ENCODE assay signal across 8 cellular contexts in the genomic region with DNA sequence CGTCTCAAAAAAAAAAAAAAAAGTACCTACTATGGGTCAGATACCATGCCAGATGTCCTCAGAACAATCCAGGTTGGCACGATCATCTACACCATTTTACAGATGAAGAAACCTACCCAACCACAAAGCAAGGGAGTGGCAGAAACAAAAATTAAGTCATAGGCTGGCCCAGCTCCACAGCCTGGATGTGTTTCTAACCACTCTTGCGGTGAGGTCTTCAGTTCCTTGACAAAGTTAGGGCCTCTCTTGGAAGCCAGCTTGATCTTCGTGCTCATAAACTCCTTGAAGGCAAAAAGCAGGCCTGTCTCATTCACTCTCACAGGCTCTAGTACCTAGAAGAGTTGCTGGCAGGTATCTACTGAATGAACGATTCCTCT. TPM values are rescaled to one million over a fixed set of nuclear protein-coding genes. Genes with fewer than 3 reads are reported as not detected.
DNase-seq lines count a peak whose midpoint lies in the region; ATAC-seq and TF ChIP-seq lines count a peak whose summit lies in the region.

No MANE protein-coding gene starts in this region.

- H3K4me3 ChIP-seq in right cardiac atrium (ENCODE audit: low read length), result no peak overlapping the region
- no peak overlapping the region for H3K4me3 ChIP-seq in uterus

- TF ChIP-seq POLR2A in uterus (IDR thresholded peaks at IDR 0.05), result no peak

- H3T11ph ChIP-seq in H9 (ENCODE audit: low read length), result no peak overlapping the region

- 64% methylated on average over 5 of the region's 5 CpGs for WGBS in right cardiac atrium
- no CpG with 5 or more reads among the region's 5 CpGs for WGBS in H9 (ENCODE audit: extremely low coverage, insufficient read length, low lambda C conversion rate)

- H3K79me1 ChIP-seq in H9 (ENCODE audit: insufficient read depth, low read depth, low read length, poor library complexity, severe bottlenecking), result peaks cover 15% of the 10 kb centered on the region

- no peaks in the 10 kb centered on the region for H4K20me1 ChIP-seq in H9 (ENCODE audit: control insufficient read depth, insufficient read depth, insufficient read length)

- no peak overlapping the region for H2BK20ac ChIP-seq in H9 (ENCODE audit: low read depth, low read length, poor library complexity, severe bottlenecking)

- H3K4me3 Mint-ChIP-seq in activated naive CD4-positive, alpha-beta T cell treated with anti-CD3 and anti-CD28 coated beads for 36 hours, result no peak overlapping the region
- H3K4me3 Mint-ChIP-seq in activated CD8-positive, alpha-beta T cell treated with anti-CD3 and anti-CD28 coated beads, Interleukin-2, amount 10 ng/mL, durations not matched to agents 7 days and 5 days, result peak overlapping the region; percentile 18
- no peak overlapping the region for H3K4me3 Mint-ChIP-seq in H9

- H3K36me3 Mint-ChIP-seq in activated naive CD4-positive, alpha-beta T cell treated with anti-CD3 and anti-CD28 coated beads, Interleukin-2, amount 50 U/mL, for 72 hours, result peaks cover 9 to 11% of the 10 kb centered on the region in 2 donors
- H3K36me3 Mint-ChIP-seq in activated naive CD4-positive, alpha-beta T cell treated with anti-CD3 and anti-CD28 coated beads for 36 hours (ENCODE audit: low read depth), result peaks cover 9% of the 10 kb centered on the region
- peaks cover 30% of the 10 kb centered on the region for H3K36me3 Mint-ChIP-seq in activated CD8-positive, alpha-beta T cell treated with anti-CD3 and anti-CD28 coated beads, Interleukin-2, amount 10 ng/mL, durations not matched to agents 7 days and 5 days (ENCODE audit: low read depth)
- H3K36me3 Mint-ChIP-seq in H9 (ENCODE audit: insufficient read depth in 1 of 3, low read depth in 3 of 3), result peaks cover 11 to 40% (median 35%) of the 10 kb centered on the region in 3 experiments; a peak in 6 of 7 replicates

- no peak overlapping the region for H4K8ac ChIP-seq in H9 (replicated peaks; ENCODE audit: insufficient read length, low read depth, low read length)

- no peak overlapping the region for H4K5ac ChIP-seq in H9 (ENCODE audit: insufficient read length, low read depth, low read length)

- H4K91ac ChIP-seq in H9 (ENCODE audit: insufficient read length, low read depth, low read length), result no peak overlapping the region

- peaks cover 46% of the 10 kb centered on the region; the same call in 1 of the 2 replicates for H3K79me2 ChIP-seq in H9 (ENCODE audit: insufficient read depth, low read length)

- no peak overlapping the region for H3K9ac ChIP-seq in H9 (ENCODE audit: extremely low read depth, insufficient read length, low read length)

- H2AFZ ChIP-seq in H9 (ENCODE audit: low read length), result no peak overlapping the region

- intact Hi-C loops in activated naive CD4-positive, alpha-beta T cell treated with anti-CD3 and anti-CD28 coated beads for 36 hours (cut with micrococcal nuclease), result loop anchor here (1.0 to 2.0 kb wide), 3 partner anchors 51 to 149 kb away; a partner anchor contains a TSS
- intact Hi-C loops in right cardiac atrium (cut with DNase I), result no loop called here
- intact Hi-C loops in uterus (cut with DNase I; ENCODE audit: low total_unique reads), result no loop called here

- no peak overlapping the region for H2BK12ac ChIP-seq in H9 (ENCODE audit: insufficient read length, low read depth, low read length)

- H2BK120ac ChIP-seq in H9 (ENCODE audit: low read depth, low read length, poor library complexity, severe bottlenecking), result no peak overlapping the region

- ATAC-seq in activated naive CD4-positive, alpha-beta T cell treated with anti-CD3 and anti-CD28 coated beads, Interleukin-2, amount 50 U/mL, for 72 hours, result peak in 1 of 2 donors; percentile 19
- no peak for ATAC-seq in activated CD8-positive, alpha-beta T cell treated with anti-CD3 and anti-CD28 coated beads, Interleukin-2, amount 10 ng/mL, durations not matched to agents 7 days and 5 days
- ATAC-seq in right cardiac atrium, result peak; percentile 25 to 38

- H3K36me3 ChIP-seq in uterus, result no peaks in the 10 kb centered on the region

- CTCF ChIA-PET in activated naive CD4-positive, alpha-beta T cell treated with anti-CD3 and anti-CD28 coated beads for 36 hours (lab: Charles Lee), result no interaction called here
- CTCF ChIA-PET in activated CD8-positive, alpha-beta T cell treated with anti-CD3 and anti-CD28 coated beads, Interleukin-2, amount 10 ng/mL, durations not matched to agents 7 days and 5 days (lab: Charles Lee), result interaction anchor here (0.5 to 3.4 kb wide), 8 partner anchors 9 to 101 kb away, joined by 3 to 21 read pairs (median 4); a partner anchor contains a TSS

- H3K9me3 ChIP-seq in right cardiac atrium (ENCODE audit: control insufficient read depth, low read length) (no peaks in the 10 kb centered on the region), uterus (no peaks in the 10 kb centered on the region), H9 (ENCODE audit: control insufficient read depth, low read depth, low read length) (no peaks in the 10 kb centered on the region)

- no peak overlapping the region for H3K4ac ChIP-seq in H9 (ENCODE audit: low read depth, low read length)

- H3K4me1 ChIP-seq in right cardiac atrium (ENCODE audit: control insufficient read depth, insufficient read depth, low read length), result peaks cover 30% of the 10 kb centered on the region
- peaks cover 0 to 3% of the 10 kb centered on the region in 2 donors for H3K4me1 ChIP-seq in uterus
- H3K4me1 ChIP-seq in H9 (ENCODE audit: insufficient read depth, low read length), result peaks cover 2% of the 10 kb centered on the region; the same call in 1 of the 2 replicates

- H3K27me3 ChIP-seq in right cardiac atrium (ENCODE audit: control insufficient read depth, insufficient read depth) (no peaks in the 10 kb centered on the region), uterus (no peaks in the 10 kb centered on the region), H9 (ENCODE audit: insufficient read depth, low read length) (no peaks in the 10 kb centered on the region)

- no peak for DNase-seq in activated naive CD4-positive, alpha-beta T cell treated with anti-CD3 and anti-CD28 coated beads, Interleukin-2, amount 50 U/mL, for 72 hours (ENCODE audit: low spot score in 2 of 2)
- no peak for DNase-seq in activated naive CD4-positive, alpha-beta T cell treated with anti-CD3 and anti-CD28 coated beads for 36 hours
- DNase-seq in activated CD8-positive, alpha-beta T cell treated with anti-CD3 and anti-CD28 coated beads, Interleukin-2, amount 10 ng/mL, durations not matched to agents 7 days and 5 days, result no peak
- DNase-seq in right cardiac atrium, result peak in 2 of 3 donors; percentile 60 to 72
- DNase-seq in uterus, result peak; percentile 39 to 51
- no peak for DNase-seq in H9
- no peak for DNase-seq in KG1 (lab: John Stamatoyannopoulos, UW)
- no peak for DNase-seq in NCI-H2029 treated with DMSO at 0.1 percent for 48 hours (lab: John Stamatoyannopoulos, UW)

- no peak overlapping the region for H3K14ac ChIP-seq in H9 (ENCODE audit: insufficient read depth, low read length)

- H3K9me3 Mint-ChIP-seq in activated naive CD4-positive, alpha-beta T cell treated with anti-CD3 and anti-CD28 coated beads, Interleukin-2, amount 50 U/mL, for 72 hours, result peaks cover 0 to 6% of the 10 kb centered on the region in 2 donors
- peaks cover 5% of the 10 kb centered on the region for H3K9me3 Mint-ChIP-seq in activated naive CD4-positive, alpha-beta T cell treated with anti-CD3 and anti-CD28 coated beads for 36 hours
- no peaks in the 10 kb centered on the region for H3K9me3 Mint-ChIP-seq in activated CD8-positive, alpha-beta T cell treated with anti-CD3 and anti-CD28 coated beads, Interleukin-2, amount 10 ng/mL, durations not matched to agents 7 days and 5 days (ENCODE audit: insufficient read depth)
- H3K9me3 Mint-ChIP-seq in H9, result peaks cover 0 to 7% of the 10 kb centered on the region in 2 experiments; a peak in 1 of 5 replicates

- H2BK15ac ChIP-seq in H9 (ENCODE audit: low read depth, low read length), result no peak overlapping the region

- TF ChIP-seq CTCF in uterus (IDR thresholded peaks at IDR 0.05) (no peak), H9 (conservative IDR thresholded peaks at IDR 0.05) (no peak)

- no peak overlapping the region for H3K23ac ChIP-seq in H9 (ENCODE audit: insufficient read length, low read depth, low read length)

- no peak overlapping the region for H3K18ac ChIP-seq in H9 (ENCODE audit: insufficient read length, low read depth, low read length)

- H3K27ac ChIP-seq in right cardiac atrium (ENCODE audit: low read length), result peak overlapping the region; percentile 44
- peak overlapping the region; percentile 28 to 62 for H3K27ac ChIP-seq in uterus
- H3K27ac ChIP-seq in H9 (ENCODE audit: insufficient read length, low read depth, low read length), result no peak overlapping the region

- POLR2A ChIA-PET in activated CD8-positive, alpha-beta T cell treated with anti-CD3 and anti-CD28 coated beads, Interleukin-2, amount 10 ng/mL, durations not matched to agents 7 days and 5 days (lab: Charles Lee), result interaction anchor here (1.0 to 1.5 kb wide), 3 partner anchors 10 to 53 kb away, joined by 3 to 5 read pairs (median 4); a partner anchor contains a TSS

- H3K56ac ChIP-seq in H9 (ENCODE audit: insufficient read length, low read depth, low read length), result no peak overlapping the region

- H2AK5ac ChIP-seq in H9 (ENCODE audit: insufficient read length, low read length), result no peak overlapping the region

- no peaks in the 10 kb centered on the region for H3K27me3 Mint-ChIP-seq in activated naive CD4-positive, alpha-beta T cell treated with anti-CD3 and anti-CD28 coated beads for 36 hours (ENCODE audit: low read depth)
- no peaks in the 10 kb centered on the region for H3K27me3 Mint-ChIP-seq in activated CD8-positive, alpha-beta T cell treated with anti-CD3 and anti-CD28 coated beads, Interleukin-2, amount 10 ng/mL, durations not matched to agents 7 days and 5 days (ENCODE audit: low read depth)
- no peaks in the 10 kb centered on the region for H3K27me3 Mint-ChIP-seq in H9 (ENCODE audit: low read depth)

- H2BK5ac ChIP-seq in H9 (ENCODE audit: insufficient read length, low read length), result no peak overlapping the region

- peaks cover 6% of the 10 kb centered on the region for H3K23me2 ChIP-seq in H9 (ENCODE audit: insufficient read length, low read depth, low read length, poor library complexity, severe bottlenecking)

- peaks cover 64% of the 10 kb centered on the region for H3K4me1 Mint-ChIP-seq in activated naive CD4-positive, alpha-beta T cell treated with anti-CD3 and anti-CD28 coated beads for 36 hours (ENCODE audit: low read depth)
- H3K4me1 Mint-ChIP-seq in activated CD8-positive, alpha-beta T cell treated with anti-CD3 and anti-CD28 coated beads, Interleukin-2, amount 10 ng/mL, durations not matched to agents 7 days and 5 days (ENCODE audit: low read depth), result peaks cover 66% of the 10 kb centered on the region
- peaks cover 74 to 76% of the 10 kb centered on the region in 2 experiments for H3K4me1 Mint-ChIP-seq in H9

- peak overlapping the region; percentile 68 to 83 for H3K27ac Mint-ChIP-seq in activated naive CD4-positive, alpha-beta T cell treated with anti-CD3 and anti-CD28 coated beads, Interleukin-2, amount 50 U/mL, for 72 hours
- H3K27ac Mint-ChIP-seq in activated naive CD4-positive, alpha-beta T cell treated with anti-CD3 and anti-CD28 coated beads for 36 hours, result no peak overlapping the region
- H3K27ac Mint-ChIP-seq in activated CD8-positive, alpha-beta T cell treated with anti-CD3 and anti-CD28 coated beads, Interleukin-2, amount 10 ng/mL, durations not matched to agents 7 days and 5 days, result peak overlapping the region; percentile 43
- no peak overlapping the region for H3K27ac Mint-ChIP-seq in H9

- no peak overlapping the region for H3K4me2 ChIP-seq in H9 (ENCODE audit: insufficient read depth, insufficient read length, low read length)

RNA-seq across cellular contexts. Expression of a gene that starts 6.2 kb away (rescaled TPM):
- total RNA-seq in activated naive CD4-positive, alpha-beta T cell treated with anti-CD3 and anti-CD28 coated beads, Interleukin-2, amount 50 U/mL, for 72 hours, result 100 to 1,000 TPM in 1 of 2 donors, 10 to 100 TPM in 1; 83.4 to 120 TPM
- 10 to 100 TPM; 53.0 to 62.7 TPM for total RNA-seq in activated naive CD4-positive, alpha-beta T cell treated with anti-CD3 and anti-CD28 coated beads for 36 hours
- 100 to 1,000 TPM; 111 to 118 TPM for total RNA-seq in activated CD8-positive, alpha-beta T cell treated with anti-CD3 and anti-CD28 coated beads, Interleukin-2, amount 10 ng/mL, durations not matched to agents 7 days and 5 days
- total RNA-seq in right cardiac atrium (10 to 100 TPM; 49.0 to 67.2 (median 56.4) TPM), uterus (10 to 100 TPM; 54.8 to 96.0 (median 72.7) TPM), H9 (2021) (143 TPM in 2 replicates)
- 20.4 TPM for polyA plus RNA-seq in right cardiac atrium

RNA-seq across cellular contexts. Expression of a gene that starts 51.1 kb away (rescaled TPM):
- total RNA-seq in activated naive CD4-positive, alpha-beta T cell treated with anti-CD3 and anti-CD28 coated beads, Interleukin-2, amount 50 U/mL, for 72 hours, result 10 to 100 TPM; 24.4 to 30.1 TPM
- 10 to 100 TPM; 16.4 to 16.9 TPM for total RNA-seq in activated naive CD4-positive, alpha-beta T cell treated with anti-CD3 and anti-CD28 coated beads for 36 hours
- 10 to 100 TPM; 20.0 to 21.5 TPM for total RNA-seq in activated CD8-positive, alpha-beta T cell treated with anti-CD3 and anti-CD28 coated beads, Interleukin-2, amount 10 ng/mL, durations not matched to agents 7 days and 5 days
- total RNA-seq in right cardiac atrium, result 10 to 100 TPM; 11.7 to 13.8 (median 13.0) TPM
- polyA plus RNA-seq in right cardiac atrium, result 13.0 TPM
- total RNA-seq in uterus, result 100 to 1,000 TPM in 1 of 4 donors, 10 to 100 TPM in 3; 11.5 to 393 (median 32.2) TPM
- total RNA-seq in H9 (2021), result 17.5 and 17.9 TPM in 2 replicates

RNA-seq across cellular contexts. Expression of a gene that starts 53.1 kb away (rescaled TPM):
- 10 to 100 TPM; 22.9 to 30.6 TPM for total RNA-seq in activated naive CD4-positive, alpha-beta T cell treated with anti-CD3 and anti-CD28 coated beads, Interleukin-2, amount 50 U/mL, for 72 hours
- 10 to 100 TPM; 23.7 to 25.1 TPM for total RNA-seq in activated naive CD4-positive, alpha-beta T cell treated with anti-CD3 and anti-CD28 coated beads for 36 hours
- 10 to 100 TPM; 16.3 to 16.4 TPM for total RNA-seq in activated CD8-positive, alpha-beta T cell treated with anti-CD3 and anti-CD28 coated beads, Interleukin-2, amount 10 ng/mL, durations not matched to agents 7 days and 5 days
- total RNA-seq in right cardiac atrium, result 10 to 100 TPM; 11.0 to 18.2 (median 13.7) TPM
- 15.9 TPM for polyA plus RNA-seq in right cardiac atrium
- 10 to 100 TPM; 18.0 to 81.8 (median 39.5) TPM for total RNA-seq in uterus
- total RNA-seq in H9 (2021), result 50.1 and 51.9 TPM in 2 replicates

RNA-seq across cellular contexts. Expression of a gene that starts 53.5 kb away (rescaled TPM):
- 10 to 100 TPM; 44.0 to 61.5 TPM for total RNA-seq in activated naive CD4-positive, alpha-beta T cell treated with anti-CD3 and anti-CD28 coated beads, Interleukin-2, amount 50 U/mL, for 72 hours
- 10 to 100 TPM; 52.3 to 54.6 TPM for total RNA-seq in activated naive CD4-positive, alpha-beta T cell treated with anti-CD3 and anti-CD28 coated beads for 36 hours
- total RNA-seq in activated CD8-positive, alpha-beta T cell treated with anti-CD3 and anti-CD28 coated beads, Interleukin-2, amount 10 ng/mL, durations not matched to agents 7 days and 5 days, result 10 to 100 TPM; 40.2 to 46.3 TPM
- total RNA-seq in right cardiac atrium (10 to 100 TPM; 47.8 to 69.5 (median 61.8) TPM), uterus (100 to 1,000 TPM in 1 of 4 donors, 10 to 100 TPM in 3; 26.5 to 142 (median 67.0) TPM), H9 (2021) (107 and 112 TPM in 2 replicates)
- polyA plus RNA-seq in right cardiac atrium, result 20.3 TPM

Comparison
In these comparisons a context has a peak if more than half of its experiments do, and no peak if none do; other contexts are left out.
1. H3K27ac Mint-ChIP-seq: peak in activated naive CD4-positive, alpha-beta T cell treated with anti-CD3 and anti-CD28 coated beads, Interleukin-2, amount 50 U/mL, for 72 hours (2 of 2) and activated CD8-positive, alpha-beta T cell treated with anti-CD3 and anti-CD28 coated beads, Interleukin-2, amount 10 ng/mL, durations not matched to agents 7 days and 5 days (single experiment); none in activated naive CD4-positive, alpha-beta T cell treated with anti-CD3 and anti-CD28 coated beads for 36 hours (single experiment) and H9 (0 of 3).
2. DNase-seq: peak in right cardiac atrium (2 of 3) and uterus (2 of 2); none in activated naive CD4-positive, alpha-beta T cell treated with anti-CD3 and anti-CD28 coated beads, Interleukin-2, amount 50 U/mL, for 72 hours (0 of 2), activated naive CD4-positive, alpha-beta T cell treated with anti-CD3 and anti-CD28 coated beads for 36 hours (single experiment), activated CD8-positive, alpha-beta T cell treated with anti-CD3 and anti-CD28 coated beads, Interleukin-2, amount 10 ng/mL, durations not matched to agents 7 days and 5 days (single experiment), H9 (single experiment), KG1 (single experiment) and NCI-H2029 treated with DMSO at 0.1 percent for 48 hours (single experiment).